In genomic region chrX:145502670-145503069, GRCh38 we compare ENCODE assay signal across 6 cellular contexts.
"Had no signal": no experiment of that assay in that cellular context is flagged by ENCODE, and none has a peak within 500 bp of the region (broad histone marks: within the 10 kb centered on the region; RNA-seq: fewer than 3 reads in every experiment).

No MANE protein-coding gene starts in this region.

- H3K4me1 Mint-ChIP-seq: GM23338, IgD-negative memory B cell had no signal

- H2AFZ ChIP-seq: GM23338 had no signal

- H3K36me3 Mint-ChIP-seq: IgD-negative memory B cell had no signal

- ATAC-seq: GM23338, HepG2 had no signal

- H3K4me2 ChIP-seq: GM23338 had no signal

- H3K4me3 Mint-ChIP-seq: GM23338, H9, IgD-negative memory B cell had no signal

- H3K27me3 Mint-ChIP-seq: IgD-negative memory B cell had no signal

- H3K27ac Mint-ChIP-seq: GM23338, H9, IgD-negative memory B cell had no signal

- H3K4me3 ChIP-seq: GM23338 had no signal

- DNase-seq: H9, HCEC 1CT, KBM-7 had no signal
